21 cellular contexts compared by ENCODE assay signal in genomic region chr16:48137822-48138221, GRCh38. TPM values are rescaled to one million over a fixed set of nuclear protein-coding genes. Genes with fewer than 3 reads are reported as not detected.
"Had no signal": no experiment of that assay in that cellular context is flagged by ENCODE, and none has a peak within 500 bp of the region (broad histone marks: within the 10 kb centered on the region; RNA-seq: fewer than 3 reads in every experiment).

No MANE protein-coding gene starts in this region.

- H3K27ac ChIP-seq: SJSA1, SK-N-MC had no signal

- H3K4me1 ChIP-seq: SJSA1 had no signal

- H3K27me3 ChIP-seq: SJSA1 had no signal

- H3K36me3 ChIP-seq: SJSA1 had no signal

- H3K9me3 ChIP-seq: SJSA1 had no signal

- H3K4me3 ChIP-seq: SJSA1, SK-N-MC had no signal

- DNase-seq: KBM-7, MV-4-11, NCI-H1048, NCI-H1105, NCI-H1417, NCI-H1436 treated with DMSO at 0.1 percent for 48 hours, NCI-H1694, NCI-H187 treated with DMSO at 0.1 percent for 48 hours, NCI-H2029 treated with DMSO at 0.1 percent for 48 hours, NCI-H2107, NCI-H2227 treated with DMSO at 0.1 percent for 48 hours, NCI-H526, Right ventricle myocardium superior, SIG-M5, T-helper 1 cell had no signal

RNA-seq across cellular contexts. Expression of gene ABCC12, which starts 18.0 kb away (rescaled TPM):
- total RNA-seq: HT-29, LHCN-M2, MCF 10A, NCI-H460, Right ventricle myocardium superior had no signal
